8 cellular contexts compared by ENCODE assay signal in the genomic region with DNA sequence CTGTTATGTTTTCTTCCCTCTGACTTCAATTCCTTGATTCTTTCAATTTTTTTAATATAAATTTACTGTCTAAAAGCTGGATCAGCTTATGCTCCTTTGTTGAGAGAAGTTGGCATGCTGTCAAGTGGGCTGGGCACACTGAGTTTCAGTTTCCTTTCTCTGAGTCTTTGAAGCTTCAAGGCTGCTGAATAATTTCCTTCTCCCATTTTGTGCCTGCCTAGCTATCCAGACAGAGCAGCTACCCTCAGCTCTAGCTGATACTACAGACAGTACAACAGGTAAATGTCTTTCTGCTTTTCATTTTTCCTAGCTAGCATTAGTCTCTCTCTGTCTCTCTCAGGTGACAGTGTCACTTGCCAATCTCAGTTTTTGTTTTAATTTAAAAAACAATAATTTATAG. TPM values are rescaled to one million over a fixed set of nuclear protein-coding genes. Genes with fewer than 3 reads are reported as not detected.
DNase-seq lines count a peak whose midpoint lies in the region; ATAC-seq, FAIRE-seq and TF ChIP-seq lines count a peak whose summit lies in the region.

Gene IFI44, plus strand, starts transcription at position 204 of the 400 bp plus-strand sequence. CDS start 365 bp downstream, outside the sequence.

- H3K79me2 ChIP-seq in HCT116 (ENCODE audit: insufficient read depth, low read length) (no peaks in the 10 kb centered on the region), endothelial cell of umbilical vein (ENCODE audit: control insufficient read depth, insufficient read depth, low read length) (no peaks in the 10 kb centered on the region)

- intact Hi-C loops in HCT116 (cut with micrococcal nuclease): no loop called here
- intact Hi-C loops in endothelial cell of umbilical vein (cut with micrococcal nuclease): loop anchor here (1.0 kb wide), 1 partner anchor 29 kb away; the partner anchor contains the start of gene IFI44L

- H3K4me1 Mint-ChIP-seq in naive thymus-derived CD8-positive, alpha-beta T cell: peaks cover 36 to 79% (median 71%) of the 10 kb centered on the region in 4 donors
- peaks cover 54% of the 10 kb centered on the region for H3K4me1 Mint-ChIP-seq in stimulated activated naive CD8-positive, alpha-beta T cell treated with anti-CD3 and anti-CD28 coated beads, Interleukin-15, amount 100 ng/mL, for 72 hours

- TF ChIP-seq POLR2A in HCT116 (IDR thresholded peaks at IDR 0.05; ENCODE audit: borderline replicate concordance, extremely low read depth, insufficient read depth, insufficient read length) (no peak), endothelial cell of umbilical vein (IDR thresholded peaks at IDR 0.05; ENCODE audit: low read depth, low read length) (peak; percentile 77)

- DNase-seq in GM10248 (ENCODE audit: extremely low spot score): peak; percentile 28
- DNase-seq in HCT116 (ENCODE audit: low read depth, low spot score): no peak
- DNase-seq in NCI-H1105 (lab: John Stamatoyannopoulos, UW): peak; percentile 36
- peak; percentile 33 to 53 for DNase-seq in activated CD8-positive, alpha-beta memory T cell treated with anti-CD3 and anti-CD28 coated beads for 4 hours (ENCODE audit: low read depth in 2 of 2)
- DNase-seq in endothelial cell of umbilical vein (ENCODE audit: low read depth, low spot score): peak; percentile 93
- peak; percentile 48 to 87 (median 72) for DNase-seq in naive thymus-derived CD8-positive, alpha-beta T cell
- DNase-seq in stimulated activated naive CD8-positive, alpha-beta T cell treated with anti-CD3 and anti-CD28 coated beads, Interleukin-15, amount 100 ng/mL, for 72 hours: peak; percentile 38 to 61
- no peak for DNase-seq in ecto neural progenitor cell (ENCODE audit: low spot score)

- CTCF ChIA-PET in GM10248 (lab: Yijun Ruan, JAX): interaction anchor here (1.0 kb wide), 1 partner anchor 29 kb away, joined by 3 read pairs; the partner anchor contains the start of gene IFI44L
- CTCF ChIA-PET in HCT116 (lab: Charles Lee): no interaction called here
- CTCF ChIA-PET in endothelial cell of umbilical vein (lab: Charles Lee): interaction anchor here (0.7 to 1.3 kb wide), 3 partner anchors 23 to 32 kb away, joined by 3 to 8 read pairs (median 5); no protein-coding TSS in a partner anchor

- no peak within 1 kb of the TSS for H3K9ac ChIP-seq in HCT116 (ENCODE audit: low read length)
- H3K9ac ChIP-seq in endothelial cell of umbilical vein (replicated peaks; ENCODE audit: extremely low read depth, insufficient read depth, low read length): peak within 1 kb of the TSS; percentile 53

- H3K4me1 ChIP-seq in HCT116 (ENCODE audit: control insufficient read depth in 1 of 2, insufficient read depth in 2 of 2, low read length in 2 of 2) (no peaks in the 10 kb centered on the region), endothelial cell of umbilical vein (ENCODE audit: control insufficient read depth, extremely low read depth, insufficient read depth, low read length) (peaks cover 13% of the 10 kb centered on the region)

- H3K9me1 ChIP-seq in endothelial cell of umbilical vein (replicated peaks; ENCODE audit: control insufficient read depth, extremely low read depth, insufficient read depth, low read length): no peaks in the 10 kb centered on the region

- ATAC-seq in HCT116: no peak
- peak; percentile 87 to 88 for ATAC-seq in naive thymus-derived CD8-positive, alpha-beta T cell
- peak; percentile 89 for ATAC-seq in stimulated activated naive CD8-positive, alpha-beta T cell treated with anti-CD3 and anti-CD28 coated beads, Interleukin-15, amount 100 ng/mL, for 72 hours

- RAD21 ChIA-PET in HCT116 (lab: Charles Lee; ENCODE audit: low non-redundant PET in 1 of 2, low total read pairs in 2 of 2, uncharacterized antibody in 2 of 2, unreplicated experiment in 2 of 2): no interaction called here

- peak within 1 kb of the TSS; percentile 80 to 96 (median 94) for H3K27ac Mint-ChIP-seq in naive thymus-derived CD8-positive, alpha-beta T cell
- peak within 1 kb of the TSS in 1 of 2 donors; percentile 90 for H3K27ac Mint-ChIP-seq in stimulated activated naive CD8-positive, alpha-beta T cell treated with anti-CD3 and anti-CD28 coated beads, Interleukin-15, amount 100 ng/mL, for 72 hours

- H3K36me3 Mint-ChIP-seq in naive thymus-derived CD8-positive, alpha-beta T cell: peaks cover 6 to 12% (median 6%) of the 10 kb centered on the region in 3 donors

- peaks cover 0 to 12% (median 5%) of the 10 kb centered on the region in 9 donors for H3K9me3 Mint-ChIP-seq in naive thymus-derived CD8-positive, alpha-beta T cell
- peaks cover 15 to 25% of the 10 kb centered on the region in 2 donors for H3K9me3 Mint-ChIP-seq in stimulated activated naive CD8-positive, alpha-beta T cell treated with anti-CD3 and anti-CD28 coated beads, Interleukin-15, amount 100 ng/mL, for 72 hours

- no peaks in the 10 kb centered on the region for H4K20me1 ChIP-seq in HCT116 (ENCODE audit: insufficient read depth)
- H4K20me1 ChIP-seq in endothelial cell of umbilical vein (replicated peaks; ENCODE audit: control insufficient read depth, extremely low read depth, insufficient read depth, low read length): no peaks in the 10 kb centered on the region

- BruUV-seq in HCT116 (replicated peaks; lab: Mats Ljungman, UMichigan) (no TSS peak), endothelial cell of umbilical vein (replicated peaks; lab: Mats Ljungman, UMichigan) (no TSS peak)

- H3K4me3 Mint-ChIP-seq in naive thymus-derived CD8-positive, alpha-beta T cell: peak within 1 kb of the TSS; percentile 88 to 98 (median 92)
- H3K4me3 Mint-ChIP-seq in stimulated activated naive CD8-positive, alpha-beta T cell treated with anti-CD3 and anti-CD28 coated beads, Interleukin-15, amount 100 ng/mL, for 72 hours: peak within 1 kb of the TSS; percentile 83 to 96

- no peaks in the 10 kb centered on the region for H3K9me3 ChIP-seq in HCT116 (ENCODE audit: control insufficient read depth in 1 of 2, insufficient read depth in 1 of 2, low read depth in 1 of 2, low read length in 2 of 2)
- H3K9me3 ChIP-seq in endothelial cell of umbilical vein (replicated peaks; ENCODE audit: control insufficient read depth, insufficient read depth, low read length): no peaks in the 10 kb centered on the region

- no peaks in the 10 kb centered on the region for H3K9me2 ChIP-seq in HCT116 (ENCODE audit: insufficient read depth)

- peak; percentile 91 for FAIRE-seq in endothelial cell of umbilical vein (lab: Jason Lieb, UNC)

- dilution Hi-C loops in endothelial cell of umbilical vein (cut with MboI; ENCODE audit: extremely low pct_ligation_motif_present, low sequenced_read_pairs): no loop called here

- no peak within 1 kb of the TSS for H3K4me2 ChIP-seq in HCT116 (ENCODE audit: low read length)
- H3K4me2 ChIP-seq in endothelial cell of umbilical vein (ENCODE audit: insufficient read depth, low read length): peak within 1 kb of the TSS; percentile 81

- no peak within 1 kb of the TSS for H2AFZ ChIP-seq in HCT116 (ENCODE audit: low read depth, low read length, poor library complexity, severe bottlenecking)
- peak within 1 kb of the TSS; percentile 67 for H2AFZ ChIP-seq in endothelial cell of umbilical vein (ENCODE audit: low read depth, low read length)

- H3K27me3 ChIP-seq in HCT116 (ENCODE audit: insufficient read depth, low read length): no peaks in the 10 kb centered on the region
- H3K27me3 ChIP-seq in endothelial cell of umbilical vein (ENCODE audit: control insufficient read depth in 2 of 2, insufficient read depth in 2 of 2, low read length in 2 of 2): no peaks in the 10 kb centered on the region

- H3K27ac ChIP-seq in HCT116 (ENCODE audit: low read depth, low read length): no peak within 1 kb of the TSS
- no peak within 1 kb of the TSS for H3K27ac ChIP-seq in endothelial cell of umbilical vein (ENCODE audit: insufficient read depth, low read depth, low read length)

- TF ChIP-seq RAD21 in HCT116 (IDR thresholded peaks at IDR 0.05; ENCODE audit: low read depth): no peak

- H3K36me3 ChIP-seq in HCT116 (ENCODE audit: control insufficient read depth in 1 of 2, insufficient read depth in 2 of 2, low read length in 2 of 2) (no peaks in the 10 kb centered on the region), endothelial cell of umbilical vein (ENCODE audit: control insufficient read depth in 2 of 2, extremely low read depth in 1 of 2, insufficient read depth in 2 of 2, low read length in 2 of 2) (no peaks in the 10 kb centered on the region)

- H3K4me3 ChIP-seq in HCT116 (replicated peaks in 1 of 2; ENCODE audit: low read depth in 1 of 2, low read length in 2 of 2): no peak within 1 kb of the TSS
- H3K4me3 ChIP-seq in endothelial cell of umbilical vein (replicated peaks in 1 of 3; ENCODE audit: insufficient read depth in 1 of 3, low read depth in 1 of 3, low read length in 3 of 3): peak within 1 kb of the TSS in 2 of 3 experiments; percentile 22 to 67

- POLR2A ChIA-PET in GM10248 (lab: Yijun Ruan, JAX) (no interaction called here), HCT116 (lab: Charles Lee) (no interaction called here), endothelial cell of umbilical vein (lab: Charles Lee) (no interaction called here)
- POLR2A ChIA-PET in naive thymus-derived CD8-positive, alpha-beta T cell (lab: Charles Lee): interaction anchor here (1.1 kb wide), 1 partner anchor 671 kb away, joined by 5 read pairs; the partner anchor contains the start of gene FUBP1

- TF ChIP-seq CTCF in GM10248 (IDR thresholded peaks at IDR 0.05; ENCODE audit: control extremely low read depth, extremely low read depth, low read depth, missing control alignments) (no peak), HCT116 (IDR thresholded peaks at IDR 0.05 in 2 of 3, conservative IDR thresholded peaks at IDR 0.05 in 1 of 3; ENCODE audit: borderline replicate concordance in 1 of 3, insufficient read depth in 1 of 3, low read depth in 2 of 3, low read length in 2 of 3) (no peak), endothelial cell of umbilical vein (IDR thresholded peaks at IDR 0.05; ENCODE audit: extremely low read depth in 1 of 2, insufficient read depth in 1 of 2, low read depth in 1 of 2, low read length in 2 of 2) (no peak)

- H3K27me3 Mint-ChIP-seq in naive thymus-derived CD8-positive, alpha-beta T cell: no peaks in the 10 kb centered on the region
- no peaks in the 10 kb centered on the region for H3K27me3 Mint-ChIP-seq in stimulated activated naive CD8-positive, alpha-beta T cell treated with anti-CD3 and anti-CD28 coated beads, Interleukin-15, amount 100 ng/mL, for 72 hours

RNA-seq across cellular contexts. Expression of gene IFI44, which starts in this region (rescaled TPM):
- total RNA-seq in HCT116 (2021; ENCODE audit: unreplicated experiment): 0.66 TPM
- polyA plus RNA-seq in HCT116 (2012): 0.19 and 0.31 TPM in 2 replicates
- total RNA-seq in endothelial cell of umbilical vein: 9.6 and 11.8 TPM in 2 replicates
- 10.1 and 12.3 TPM in 2 replicates for polyA plus RNA-seq in endothelial cell of umbilical vein
- polyA plus RNA-seq in endothelial cell of umbilical vein (2011; cell fraction: cytosol; rRNA removed): 14.2 and 16.1 TPM in 2 replicates
- 45.8 and 48.3 TPM in 2 replicates for polyA plus RNA-seq in endothelial cell of umbilical vein (2011; cell fraction: nucleus; rRNA removed)
- polyA plus RNA-seq in endothelial cell of umbilical vein (2012): 17.1 and 29.7 TPM in 2 replicates
- 20.1 and 21.7 TPM in 2 replicates for polyA minus RNA-seq in endothelial cell of umbilical vein
- polyA minus RNA-seq in endothelial cell of umbilical vein (2011; cell fraction: cytosol; rRNA and poly(A)+ RNA removed): 0.92 TPM
- 24.0 and 30.1 TPM in 2 replicates for polyA minus RNA-seq in endothelial cell of umbilical vein (2011; cell fraction: nucleus; rRNA and poly(A)+ RNA removed)
- 10 to 100 TPM; 26.3 to 27.9 TPM for total RNA-seq in naive thymus-derived CD8-positive, alpha-beta T cell
- polyA plus RNA-seq in naive thymus-derived CD8-positive, alpha-beta T cell: 10 to 100 TPM in 1 of 3 donors, 1 to 10 TPM in 2; 6.9 to 13.9 (median 8.9) TPM

Comparison
In these comparisons a context has a peak if more than half of its experiments do, and no peak if none do; other contexts are left out.
1. DNase-seq: peak in GM10248 (single experiment), NCI-H1105 (single experiment), activated CD8-positive, alpha-beta memory T cell treated with anti-CD3 and anti-CD28 coated beads for 4 hours (2 of 2), endothelial cell of umbilical vein (single experiment), naive thymus-derived CD8-positive, alpha-beta T cell (10 of 10) and stimulated activated naive CD8-positive, alpha-beta T cell treated with anti-CD3 and anti-CD28 coated beads, Interleukin-15, amount 100 ng/mL, for 72 hours (2 of 2); none in HCT116 (single experiment) and ecto neural progenitor cell (single experiment).
2. H3K4me3 ChIP-seq: peak in endothelial cell of umbilical vein (2 of 3); none in HCT116 (0 of 2).